ENCODE assay signal across 1 cellular context in the genomic region with DNA sequence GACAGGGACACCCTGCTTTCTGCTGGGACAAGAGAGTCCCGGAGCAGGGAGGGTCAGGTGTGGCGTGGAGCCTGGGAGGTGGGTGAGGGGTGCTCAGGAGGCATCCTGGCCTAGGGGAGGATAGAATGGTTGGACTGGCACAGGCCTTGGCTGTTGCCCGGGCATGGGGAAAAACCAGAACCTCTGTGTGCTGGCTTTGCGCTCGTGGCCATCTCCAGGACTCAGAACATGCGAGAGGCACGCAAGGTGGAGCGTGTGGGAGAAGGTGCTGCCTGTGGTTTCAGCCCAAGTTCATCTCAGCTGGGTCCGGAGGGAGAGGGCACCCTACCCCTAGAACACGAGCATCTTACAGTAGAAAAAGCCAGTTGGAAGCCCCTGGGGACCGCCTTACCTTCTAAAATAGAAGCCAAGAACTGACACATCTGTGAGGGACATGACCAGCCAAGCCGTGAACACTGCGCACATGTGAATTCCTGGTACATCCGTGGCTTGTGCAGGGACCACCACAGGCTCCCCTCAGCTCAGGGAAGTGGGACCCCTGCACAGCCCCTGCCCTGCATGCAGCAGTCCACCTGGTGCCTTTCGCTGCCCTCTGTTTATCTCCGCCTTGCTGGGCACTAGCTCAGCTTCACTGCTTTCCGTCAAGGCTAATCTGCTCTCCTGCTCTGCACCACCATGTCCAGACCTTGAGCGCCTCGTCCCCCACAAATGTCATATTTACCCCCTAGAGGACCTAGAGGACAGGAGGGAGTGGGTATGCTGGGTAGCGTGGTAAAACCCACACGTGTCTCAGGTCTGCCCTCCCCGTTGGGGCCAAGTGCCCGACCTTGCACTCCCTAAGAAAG.
TF ChIP-seq lines count a peak whose summit lies in the region.

No MANE protein-coding gene starts in this region.

TF ChIP-seq in WTC11, 78 proteins besides CTCF, POLR2A, EP300 and RAD21 (continued from another document):
- TF ChIP-seq, protein P1, sequence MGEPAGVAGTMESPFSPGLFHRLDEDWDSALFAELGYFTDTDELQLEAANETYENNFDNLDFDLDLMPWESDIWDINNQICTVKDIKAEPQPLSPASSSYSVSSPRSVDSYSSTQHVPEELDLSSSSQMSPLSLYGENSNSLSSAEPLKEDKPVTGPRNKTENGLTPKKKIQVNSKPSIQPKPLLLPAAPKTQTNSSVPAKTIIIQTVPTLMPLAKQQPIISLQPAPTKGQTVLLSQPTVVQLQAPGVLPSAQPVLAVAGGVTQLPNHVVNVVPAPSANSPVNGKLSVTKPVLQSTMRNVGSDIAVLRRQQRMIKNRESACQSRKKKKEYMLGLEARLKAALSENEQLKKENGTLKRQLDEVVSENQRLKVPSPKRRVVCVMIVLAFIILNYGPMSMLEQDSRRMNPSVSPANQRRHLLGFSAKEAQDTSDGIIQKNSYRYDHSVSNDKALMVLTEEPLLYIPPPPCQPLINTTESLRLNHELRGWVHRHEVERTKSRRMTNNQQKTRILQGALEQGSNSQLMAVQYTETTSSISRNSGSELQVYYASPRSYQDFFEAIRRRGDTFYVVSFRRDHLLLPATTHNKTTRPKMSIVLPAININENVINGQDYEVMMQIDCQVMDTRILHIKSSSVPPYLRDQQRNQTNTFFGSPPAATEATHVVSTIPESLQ (CRISPR knock-in tag; IDR thresholded peaks at IDR 0.05) = no peak
- TF ChIP-seq, protein P2, sequence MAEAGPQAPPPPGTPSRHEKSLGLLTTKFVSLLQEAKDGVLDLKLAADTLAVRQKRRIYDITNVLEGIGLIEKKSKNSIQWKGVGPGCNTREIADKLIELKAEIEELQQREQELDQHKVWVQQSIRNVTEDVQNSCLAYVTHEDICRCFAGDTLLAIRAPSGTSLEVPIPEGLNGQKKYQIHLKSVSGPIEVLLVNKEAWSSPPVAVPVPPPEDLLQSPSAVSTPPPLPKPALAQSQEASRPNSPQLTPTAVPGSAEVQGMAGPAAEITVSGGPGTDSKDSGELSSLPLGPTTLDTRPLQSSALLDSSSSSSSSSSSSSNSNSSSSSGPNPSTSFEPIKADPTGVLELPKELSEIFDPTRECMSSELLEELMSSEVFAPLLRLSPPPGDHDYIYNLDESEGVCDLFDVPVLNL (CRISPR knock-in tag; IDR thresholded peaks at IDR 0.05; ENCODE audit: borderline replicate concordance, low read depth) = no peak
